ENCODE assay signal across 12 cellular contexts in the genomic region with DNA sequence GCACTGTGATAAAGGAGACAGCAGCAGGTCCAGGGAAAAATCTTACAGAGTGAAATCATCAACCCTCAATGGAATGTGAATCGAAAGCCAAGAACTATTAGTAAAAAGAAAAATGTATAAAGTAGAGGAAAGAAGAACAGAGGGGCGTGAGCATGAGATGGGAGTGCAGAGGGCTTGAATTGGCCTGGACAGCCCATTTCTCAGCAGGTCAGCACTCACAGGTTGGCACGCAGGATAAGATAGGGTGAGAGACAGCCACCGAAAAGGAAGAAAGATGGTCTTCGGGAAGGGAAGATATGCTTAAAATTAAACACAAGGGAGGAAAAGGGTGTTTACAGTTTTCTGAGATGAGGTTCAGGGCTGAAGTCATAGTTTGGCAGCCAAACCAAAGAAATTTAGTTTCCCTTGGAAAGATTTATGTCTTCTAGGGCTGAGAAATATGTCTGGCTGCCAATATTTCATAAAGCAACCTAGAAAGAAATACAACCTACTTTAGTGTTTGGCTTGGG.
DNase-seq lines count a peak whose midpoint lies in the region; ATAC-seq and TF ChIP-seq lines count a peak whose summit lies in the region.
"Had no signal": no experiment of that assay in that cellular context is flagged by ENCODE, and none has a peak within 500 bp of the region (broad histone marks: within the 10 kb centered on the region; RNA-seq: fewer than 3 reads in every experiment).

No MANE protein-coding gene starts in this region.

- H3K36me3 ChIP-seq in HEK293 (ENCODE audit: control insufficient read depth in 2 of 2, insufficient read depth in 1 of 2, low read length in 2 of 2), result no peaks in the 10 kb centered on the region
- H3K36me3 ChIP-seq in body of pancreas (replicated peaks in 1 of 2; ENCODE audit: insufficient read depth in 1 of 2, low read depth in 2 of 2), result no peaks in the 10 kb centered on the region
- H3K36me3 ChIP-seq in left ventricle myocardium inferior, result no peaks in the 10 kb centered on the region
- H3K36me3 ChIP-seq in thoracic aorta, result no peaks in the 10 kb centered on the region

- intact Hi-C loops in body of pancreas (cut with DNase I), result no loop called here
- intact Hi-C loops in left ventricle myocardium inferior (cut with micrococcal nuclease), result no loop called here

- no peak for TF ChIP-seq POLR2A in body of pancreas (IDR thresholded peaks at IDR 0.05)

- TF ChIP-seq CTCF in HEK293 (tag by site-specific recombination; IDR thresholded peaks at IDR 0.05) (no peak), body of pancreas (IDR thresholded peaks at IDR 0.05) (no peak), left ventricle myocardium inferior (IDR thresholded peaks at IDR 0.05; ENCODE audit: borderline replicate concordance) (no peak), thoracic aorta (IDR thresholded peaks at IDR 0.05) (no peak)

- H3K9me3 ChIP-seq in HEK293 (ENCODE audit: control insufficient read depth, insufficient read depth, low read depth, low read length) (no peaks in the 10 kb centered on the region), body of pancreas (no peaks in the 10 kb centered on the region), left ventricle myocardium inferior (replicated peaks) (no peaks in the 10 kb centered on the region), thoracic aorta (no peaks in the 10 kb centered on the region)

- CTCF ChIA-PET in HEK293 (lab: Yijun Ruan, JAX), result interaction anchor here (1.0 kb wide), 1 partner anchor 16 kb away, joined by 3 read pairs; no protein-coding TSS in a partner anchor

- POLR2A ChIA-PET in HEK293 (lab: Yijun Ruan, JAX), result no interaction called here

- ATAC-seq in body of pancreas (peak; percentile 35), thoracic aorta (ENCODE audit: insufficient number of reproducible peaks, low FRiP score, low read depth) (peak; percentile 28), GM19467 (IDR thresholded peaks at IDR 0.05; ENCODE audit: unreplicated experiment) (no peak), HG02571 (IDR thresholded peaks at IDR 0.05; ENCODE audit: unreplicated experiment) (no peak)

- no peaks in the 10 kb centered on the region for H3K27me3 ChIP-seq in body of pancreas
- H3K27me3 ChIP-seq in left ventricle myocardium inferior (ENCODE audit: low read depth), result no peaks in the 10 kb centered on the region
- H3K27me3 ChIP-seq in thoracic aorta (replicated peaks; ENCODE audit: insufficient read depth), result no peaks in the 10 kb centered on the region

- H3K27ac ChIP-seq in HEK293 (ENCODE audit: extremely low read depth, low read depth, low read length), result peak overlapping the region; percentile 28; the same call in 1 of the 2 replicates
- H3K27ac ChIP-seq in body of pancreas, result peak overlapping the region in 2 of 4 donors; percentile 36 to 45
- peak overlapping the region; percentile 66 for H3K27ac ChIP-seq in left ventricle myocardium inferior (replicated peaks)
- peak overlapping the region in 1 of 2 donors; percentile 5 for H3K27ac ChIP-seq in thoracic aorta
- H3K27ac ChIP-seq: PC-9 had no signal

- H3K4me3 ChIP-seq in HEK293 (ENCODE audit: low read depth, low read length) (no peak overlapping the region), body of pancreas (no peak overlapping the region), left ventricle myocardium inferior (no peak overlapping the region), thoracic aorta (peak overlapping the region; percentile 29)
- H3K4me3 ChIP-seq: PC-9 had no signal

- H3K4me1 ChIP-seq in HEK293 (ENCODE audit: control insufficient read depth, insufficient read depth, low read length) (peaks cover 7% of the 10 kb centered on the region; the same call in 1 of the 2 replicates), body of pancreas (peaks cover 16% of the 10 kb centered on the region), left ventricle myocardium inferior (peaks cover 21% of the 10 kb centered on the region), thoracic aorta (ENCODE audit: control insufficient read depth in 1 of 2, low read depth in 2 of 2) (peaks cover 10 to 22% of the 10 kb centered on the region in 2 donors)

- WGBS in body of pancreas, 2 donors, result 57 to 59% methylated on average over 5 of the region's 5 CpGs

- no peak for DNase-seq in body of pancreas
- DNase-seq in left ventricle myocardium inferior, result no peak
- DNase-seq in thoracic aorta (ENCODE audit: low spot score), result no peak
- no peak for DNase-seq in OCI-M2 (lab: John Stamatoyannopoulos, UW; ENCODE audit: unreplicated experiment)
- DNase-seq: activated T-cell treated with anti-CD3 and anti-CD28 coated beads, Interleukin-2, amount 50 U/mL, for 24 hours; DMS79 treated with DMSO at 0.1 percent for 48 hours; NCI-H2081; NCI-H526 treated with DMSO at 0.1 percent for 48 hours; PC-9 had no signal

TF ChIP-seq in HEK293, 187 proteins besides CTCF, POLR2A, EP300 and RAD21 (continues in another document):
- TF ChIP-seq SP2 (tag by site-specific recombination; IDR thresholded peaks at IDR 0.05) (no peak), ZNF510 (tag by site-specific recombination; IDR thresholded peaks at IDR 0.05; ENCODE audit: insufficient replicate concordance) (no peak), PATZ1 (tag by site-specific recombination; IDR thresholded peaks at IDR 0.05) (no peak), ZNF157 (tag by site-specific recombination; IDR thresholded peaks at IDR 0.05) (no peak), HOXD13 (CRISPR knock-in tag; IDR thresholded peaks at IDR 0.05; ENCODE audit: borderline replicate concordance) (no peak), ZNF174 (tag by site-specific recombination; IDR thresholded peaks at IDR 0.05) (no peak), ZNF48 (tag by site-specific recombination; IDR thresholded peaks at IDR 0.05) (no peak), ZNF670 (tag by site-specific recombination; IDR thresholded peaks at IDR 0.05; ENCODE audit: low read depth) (no peak), ZNF654 (tag by site-specific recombination; IDR thresholded peaks at IDR 0.05; ENCODE audit: low read depth) (no peak)
- TF ChIP-seq, protein P1, sequence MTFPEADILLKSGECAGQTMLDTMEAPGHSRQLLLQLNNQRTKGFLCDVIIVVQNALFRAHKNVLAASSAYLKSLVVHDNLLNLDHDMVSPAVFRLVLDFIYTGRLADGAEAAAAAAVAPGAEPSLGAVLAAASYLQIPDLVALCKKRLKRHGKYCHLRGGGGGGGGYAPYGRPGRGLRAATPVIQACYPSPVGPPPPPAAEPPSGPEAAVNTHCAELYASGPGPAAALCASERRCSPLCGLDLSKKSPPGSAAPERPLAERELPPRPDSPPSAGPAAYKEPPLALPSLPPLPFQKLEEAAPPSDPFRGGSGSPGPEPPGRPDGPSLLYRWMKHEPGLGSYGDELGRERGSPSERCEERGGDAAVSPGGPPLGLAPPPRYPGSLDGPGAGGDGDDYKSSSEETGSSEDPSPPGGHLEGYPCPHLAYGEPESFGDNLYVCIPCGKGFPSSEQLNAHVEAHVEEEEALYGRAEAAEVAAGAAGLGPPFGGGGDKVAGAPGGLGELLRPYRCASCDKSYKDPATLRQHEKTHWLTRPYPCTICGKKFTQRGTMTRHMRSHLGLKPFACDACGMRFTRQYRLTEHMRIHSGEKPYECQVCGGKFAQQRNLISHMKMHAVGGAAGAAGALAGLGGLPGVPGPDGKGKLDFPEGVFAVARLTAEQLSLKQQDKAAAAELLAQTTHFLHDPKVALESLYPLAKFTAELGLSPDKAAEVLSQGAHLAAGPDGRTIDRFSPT (tag by site-specific recombination; IDR thresholded peaks at IDR 0.05), result no peak
- TF ChIP-seq, protein P2, sequence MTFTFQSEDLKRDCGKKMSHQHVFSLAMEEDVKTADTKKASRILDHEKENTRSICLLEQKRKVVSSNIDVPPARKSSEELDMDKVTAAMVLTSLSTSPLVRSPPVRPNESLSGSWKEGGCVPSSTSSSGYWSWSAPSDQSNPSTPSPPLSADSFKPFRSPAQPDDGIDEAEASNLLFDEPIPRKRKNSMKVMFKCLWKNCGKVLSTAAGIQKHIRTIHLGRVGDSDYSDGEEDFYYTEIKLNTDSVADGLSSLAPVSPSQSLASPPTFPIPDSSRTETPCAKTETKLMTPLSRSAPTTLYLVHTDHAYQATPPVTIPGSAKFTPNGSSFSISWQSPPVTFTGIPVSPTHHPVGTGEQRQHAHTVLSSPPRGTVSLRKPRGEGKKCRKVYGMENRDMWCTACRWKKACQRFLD (tag by site-specific recombination; IDR thresholded peaks at IDR 0.05), result no peak
- TF ChIP-seq, protein P3, sequence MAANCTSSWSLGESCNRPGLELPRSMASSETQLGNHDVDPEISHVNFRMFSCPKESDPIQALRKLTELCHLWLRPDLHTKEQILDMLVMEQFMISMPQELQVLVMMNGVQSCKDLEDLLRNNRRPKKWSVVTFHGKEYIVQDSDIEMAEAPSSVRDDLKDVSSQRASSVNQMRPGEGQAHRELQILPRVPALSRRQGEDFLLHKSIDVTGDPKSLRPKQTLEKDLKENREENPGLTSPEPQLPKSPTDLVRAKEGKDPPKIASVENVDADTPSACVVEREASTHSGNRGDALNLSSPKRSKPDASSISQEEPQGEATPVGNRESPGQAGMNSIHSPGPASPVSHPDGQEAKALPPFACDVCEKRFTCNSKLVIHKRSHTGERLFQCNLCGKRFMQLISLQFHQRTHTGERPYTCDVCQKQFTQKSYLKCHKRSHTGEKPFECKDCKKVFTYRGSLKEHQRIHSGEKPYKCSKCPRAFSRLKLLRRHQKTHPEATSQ (tag by site-specific recombination; IDR thresholded peaks at IDR 0.05), result no peak

Comparison
In these comparisons a context has a peak if more than half of its experiments do, and no peak if none do; other contexts are left out.
1. ATAC-seq: peak in body of pancreas (single experiment) and thoracic aorta (single experiment); none in GM19467 (single experiment) and HG02571 (single experiment).